In genomic region chr17:18318771-18319450, GRCh38 we compare ENCODE assay signal across 1 cellular context.
TF ChIP-seq lines count a peak whose summit lies in the region.

No MANE protein-coding gene starts in this region.

TF ChIP-seq in GM12878, 131 proteins besides CTCF, POLR2A, EP300 and RAD21:
- TF ChIP-seq STAT1 (conservative IDR thresholded peaks at IDR 0.05) = no peak
- TF ChIP-seq KAT2A (conservative IDR thresholded peaks at IDR 0.05; ENCODE audit: control insufficient read depth, low read depth, low read length) = no peak
- no peak for TF ChIP-seq ASH2L (IDR thresholded peaks at IDR 0.05; ENCODE audit: borderline replicate concordance, low read depth)
- TF ChIP-seq, protein P1, sequence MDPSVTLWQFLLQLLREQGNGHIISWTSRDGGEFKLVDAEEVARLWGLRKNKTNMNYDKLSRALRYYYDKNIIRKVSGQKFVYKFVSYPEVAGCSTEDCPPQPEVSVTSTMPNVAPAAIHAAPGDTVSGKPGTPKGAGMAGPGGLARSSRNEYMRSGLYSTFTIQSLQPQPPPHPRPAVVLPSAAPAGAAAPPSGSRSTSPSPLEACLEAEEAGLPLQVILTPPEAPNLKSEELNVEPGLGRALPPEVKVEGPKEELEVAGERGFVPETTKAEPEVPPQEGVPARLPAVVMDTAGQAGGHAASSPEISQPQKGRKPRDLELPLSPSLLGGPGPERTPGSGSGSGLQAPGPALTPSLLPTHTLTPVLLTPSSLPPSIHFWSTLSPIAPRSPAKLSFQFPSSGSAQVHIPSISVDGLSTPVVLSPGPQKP (IDR thresholded peaks at IDR 0.05; ENCODE audit: low read depth, low read length) = no peak
- TF ChIP-seq ZZZ3 (IDR thresholded peaks at IDR 0.05; ENCODE audit: control insufficient read depth, insufficient read length, low read depth) = no peak
- TF ChIP-seq CREB1 (IDR thresholded peaks at IDR 0.05; ENCODE audit: low read depth) = no peak
- TF ChIP-seq MYB (IDR thresholded peaks at IDR 0.05; ENCODE audit: borderline replicate concordance, low read depth, low read length) = no peak
- TF ChIP-seq ZBTB4 (CRISPR knock-in tag; IDR thresholded peaks at IDR 0.05) = no peak
- TF ChIP-seq POU2F2 (IDR thresholded peaks at IDR 0.05; ENCODE audit: borderline replicate concordance, low read depth, low read length) = no peak
- TF ChIP-seq RB1 (IDR thresholded peaks at IDR 0.05; ENCODE audit: borderline replicate concordance) = no peak
- no peak for TF ChIP-seq E2F4 (IDR thresholded peaks at IDR 0.05; ENCODE audit: low read depth, low read length)
- TF ChIP-seq GABPA (IDR thresholded peaks at IDR 0.05; ENCODE audit: low read depth) = no peak
- TF ChIP-seq SUPT20H (IDR thresholded peaks at IDR 0.05; ENCODE audit: borderline replicate concordance, control insufficient read depth, low read depth, low read length) = no peak
- no peak for TF ChIP-seq IKZF2 (IDR thresholded peaks at IDR 0.05)
- TF ChIP-seq SREBF1 (IDR thresholded peaks at IDR 0.05; ENCODE audit: low read length) = no peak
- no peak for TF ChIP-seq USF2 (IDR thresholded peaks at IDR 0.05; ENCODE audit: borderline replicate concordance, low read depth, low read length)
- no peak for TF ChIP-seq ZBTB11 (CRISPR knock-in tag; IDR thresholded peaks at IDR 0.05)
- no peak for TF ChIP-seq LARP7 (IDR thresholded peaks at IDR 0.05)
